ENCODE assay signal across 8 cellular contexts in genomic region chr1:159071970-159072582, GRCh38. TPM values are rescaled to one million over a fixed set of nuclear protein-coding genes. Genes with fewer than 3 reads are reported as not detected.
DNase-seq lines count a peak whose midpoint lies in the region; ATAC-seq, FAIRE-seq and TF ChIP-seq lines count a peak whose summit lies in the region.

No MANE protein-coding gene starts in this region.

- TF ChIP-seq POLR2A in endothelial cell of umbilical vein (IDR thresholded peaks at IDR 0.05; ENCODE audit: low read depth, low read length), result no peak

- no peak overlapping the region for H3K4me3 ChIP-seq in endothelial cell of umbilical vein (replicated peaks in 1 of 3; ENCODE audit: insufficient read depth in 1 of 3, low read depth in 1 of 3, low read length in 3 of 3)

- dilution Hi-C loops in endothelial cell of umbilical vein (cut with MboI; ENCODE audit: extremely low pct_ligation_motif_present, low sequenced_read_pairs), result no loop called here

- peaks cover 11 to 14% of the 10 kb centered on the region in 2 experiments for H3K27me3 ChIP-seq in endothelial cell of umbilical vein (ENCODE audit: control insufficient read depth in 2 of 2, insufficient read depth in 2 of 2, low read length in 2 of 2)

- intact Hi-C loops in endothelial cell of umbilical vein (cut with micrococcal nuclease), result loop anchor here (1.0 to 5.0 kb wide), 7 partner anchors 74 to 1490 kb away; no protein-coding TSS in a partner anchor

- H4K20me1 ChIP-seq in endothelial cell of umbilical vein (replicated peaks; ENCODE audit: control insufficient read depth, extremely low read depth, insufficient read depth, low read length), result no peaks in the 10 kb centered on the region

- H2AFZ ChIP-seq in endothelial cell of umbilical vein (ENCODE audit: low read depth, low read length), result no peak overlapping the region

- H3K9me3 ChIP-seq in endothelial cell of umbilical vein (replicated peaks; ENCODE audit: control insufficient read depth, insufficient read depth, low read length), result no peaks in the 10 kb centered on the region

- CTCF ChIA-PET in endothelial cell of umbilical vein (lab: Charles Lee), result interaction anchor here (0.5 to 6.8 kb wide), 23 partner anchors 10 to 1194 kb away, joined by 3 to 131 read pairs (median 4); no protein-coding TSS in a partner anchor

- DNase-seq in EH (ENCODE audit: low read depth) (peak; percentile 71), M059J (ENCODE audit: low read depth) (peak; percentile 66), SHP77 (lab: John Stamatoyannopoulos, UW) (peak; percentile 49 to 55), endothelial cell of umbilical vein (ENCODE audit: low read depth, low spot score) (peak; percentile 66), middle frontal gyrus (ENCODE audit: extremely low spot score, low spot score) (peak; percentile 56), activated gamma-delta T cell treated with Interleukin-2 at 50 U/mL for 16 hours (no peak)

- peak; percentile 62 for FAIRE-seq in endothelial cell of umbilical vein (lab: Jason Lieb, UNC)

- peaks cover 8% of the 10 kb centered on the region for H3K4me1 ChIP-seq in endothelial cell of umbilical vein (ENCODE audit: control insufficient read depth, extremely low read depth, insufficient read depth, low read length)

- ATAC-seq in HG03469 (IDR thresholded peaks at IDR 0.05; ENCODE audit: unreplicated experiment), result no peak
- ATAC-seq in HG03378 (IDR thresholded peaks at IDR 0.05; ENCODE audit: unreplicated experiment), result no peak

- no peak overlapping the region for H3K27ac ChIP-seq in endothelial cell of umbilical vein (ENCODE audit: insufficient read depth, low read depth, low read length)

- no peak overlapping the region for H3K9ac ChIP-seq in endothelial cell of umbilical vein (replicated peaks; ENCODE audit: extremely low read depth, insufficient read depth, low read length)

- H3K9me1 ChIP-seq in endothelial cell of umbilical vein (replicated peaks; ENCODE audit: control insufficient read depth, extremely low read depth, insufficient read depth, low read length), result no peaks in the 10 kb centered on the region

- no TSS peak for BruUV-seq in endothelial cell of umbilical vein (replicated peaks; lab: Mats Ljungman, UMichigan)

- TF ChIP-seq CTCF in endothelial cell of umbilical vein (IDR thresholded peaks at IDR 0.05; ENCODE audit: extremely low read depth in 1 of 2, insufficient read depth in 1 of 2, low read depth in 1 of 2, low read length in 2 of 2), result peak; percentile 50 to 57

- POLR2A ChIA-PET in endothelial cell of umbilical vein (lab: Charles Lee), result interaction anchor here (0.6 kb wide), 1 partner anchor 960 kb away, joined by 3 read pairs; no protein-coding TSS in a partner anchor

- no peak overlapping the region for H3K4me2 ChIP-seq in endothelial cell of umbilical vein (ENCODE audit: insufficient read depth, low read length)

- no peaks in the 10 kb centered on the region for H3K36me3 ChIP-seq in endothelial cell of umbilical vein (ENCODE audit: control insufficient read depth in 2 of 2, extremely low read depth in 1 of 2, insufficient read depth in 2 of 2, low read length in 2 of 2)

- no peaks in the 10 kb centered on the region for H3K79me2 ChIP-seq in endothelial cell of umbilical vein (ENCODE audit: control insufficient read depth, insufficient read depth, low read length)

TF ChIP-seq in endothelial cell of umbilical vein, 7 proteins besides CTCF, POLR2A, EP300 and RAD21:
- TF ChIP-seq, protein P1, sequence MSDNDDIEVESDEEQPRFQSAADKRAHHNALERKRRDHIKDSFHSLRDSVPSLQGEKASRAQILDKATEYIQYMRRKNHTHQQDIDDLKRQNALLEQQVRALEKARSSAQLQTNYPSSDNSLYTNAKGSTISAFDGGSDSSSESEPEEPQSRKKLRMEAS (IDR thresholded peaks at IDR 0.05; ENCODE audit: insufficient read depth, insufficient read length), result no peak
- TF ChIP-seq GATA2 (IDR thresholded peaks at IDR 0.05; ENCODE audit: insufficient read depth, insufficient read length, low read depth, low read length), result no peak
- no peak for TF ChIP-seq FOS (IDR thresholded peaks at IDR 0.05; ENCODE audit: borderline replicate concordance, insufficient read depth, low read length)
- TF ChIP-seq EZH2 (IDR thresholded peaks at IDR 0.05; ENCODE audit: borderline replicate concordance, low read depth, low read length, severe bottlenecking), result no peak

RNA-seq across cellular contexts. Expression of gene AIM2, which starts 4.5 kb away (rescaled TPM):
- 1.7 TPM in 1 of 2 replicates, not detected in the other for total RNA-seq in M059J (2014; rRNA removed; shearing (Covaris generic))
- not detected in 2 replicates for total RNA-seq in endothelial cell of umbilical vein
- polyA plus RNA-seq in endothelial cell of umbilical vein, result not detected in 2 replicates
- 0.05 and 0.06 TPM in 2 replicates for polyA plus RNA-seq in endothelial cell of umbilical vein (2011; cell fraction: cytosol; rRNA removed)
- 0.08 TPM in 1 of 2 replicates, not detected in the other for polyA plus RNA-seq in endothelial cell of umbilical vein (2011; cell fraction: nucleus; rRNA removed)
- polyA plus RNA-seq in endothelial cell of umbilical vein (2012), result not detected in 2 replicates
- not detected in 2 replicates for polyA minus RNA-seq in endothelial cell of umbilical vein
- not detected for polyA minus RNA-seq in endothelial cell of umbilical vein (2011; cell fraction: cytosol; rRNA and poly(A)+ RNA removed)
- polyA minus RNA-seq in endothelial cell of umbilical vein (2011; cell fraction: nucleus; rRNA and poly(A)+ RNA removed), result not detected in 2 replicates
